Comparison of ENCODE assay signal across 16 cellular contexts in the genomic region with DNA sequence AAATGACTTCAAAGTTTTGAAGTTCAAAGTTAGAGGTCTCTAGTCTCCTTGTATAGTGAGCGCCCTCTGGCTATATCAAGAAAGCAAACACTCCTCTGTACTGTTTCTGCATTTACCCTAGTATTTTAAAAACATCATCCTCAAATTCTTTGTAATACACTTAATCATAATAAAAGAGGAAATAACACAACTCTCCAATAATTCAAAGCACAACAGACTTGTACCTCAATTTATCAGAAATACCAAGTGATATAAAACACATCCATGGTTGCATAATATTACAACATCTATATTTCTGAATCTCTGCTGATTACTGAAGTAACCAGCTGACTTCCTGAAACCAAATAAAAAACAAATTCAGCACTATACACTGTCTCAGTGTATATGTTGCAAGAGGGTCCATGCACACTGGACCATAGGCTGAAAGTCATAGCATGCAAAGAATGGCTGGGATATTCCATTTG. TPM values are rescaled to one million over a fixed set of nuclear protein-coding genes. Genes with fewer than 3 reads are reported as not detected.
DNase-seq lines count a peak whose midpoint lies in the region; ATAC-seq, FAIRE-seq and TF ChIP-seq lines count a peak whose summit lies in the region.
"Had no signal": no experiment of that assay in that cellular context is flagged by ENCODE, and none has a peak within 500 bp of the region (broad histone marks: within the 10 kb centered on the region; RNA-seq: fewer than 3 reads in every experiment).

No MANE protein-coding gene starts in this region.

- TF ChIP-seq EP300 in A549 (IDR thresholded peaks at IDR 0.05): no peak

- no peaks in the 10 kb centered on the region for H3K9me3 ChIP-seq in A549
- H3K9me3 ChIP-seq in HEK293 (ENCODE audit: control insufficient read depth, insufficient read depth, low read depth, low read length): no peaks in the 10 kb centered on the region
- no peaks in the 10 kb centered on the region for H3K9me3 ChIP-seq in body of pancreas
- no peaks in the 10 kb centered on the region for H3K9me3 ChIP-seq in CD4-positive, alpha-beta T cell (ENCODE audit: control insufficient read depth, low read length)
- H3K9me3 ChIP-seq: BLaER1 treated with 17β-estradiol and CSF1 and Interleukin-3, amounts not matched to agents 10 nM and 100 nM had no signal

- no peak overlapping the region for H3K4me3 Mint-ChIP-seq in activated T-helper 1 cell treated with anti-CD3 and anti-CD28 coated beads, Interleukin-12 subunit alpha, Interleukin-12 subunit beta, Interleukin-2, Interleukin-4 antibody, amounts not matched to agents 30 ng/mL and 10 ng/mL and 1 ng/mL, durations not matched to agents 14 hours and 24 hours and 36 hours
- H3K4me3 Mint-ChIP-seq in CD4-positive, alpha-beta T cell: no peak overlapping the region
- H3K4me3 Mint-ChIP-seq: activated CD4-positive, alpha-beta memory T cell treated with anti-CD3 and anti-CD28 coated beads for 36 hours; neural crest cell had no signal

- no peak overlapping the region for H3K27ac Mint-ChIP-seq in activated T-helper 1 cell treated with anti-CD3 and anti-CD28 coated beads, Interleukin-12 subunit alpha, Interleukin-12 subunit beta, Interleukin-2, Interleukin-4 antibody, amounts not matched to agents 30 ng/mL and 10 ng/mL and 1 ng/mL, durations not matched to agents 14 hours and 24 hours and 36 hours
- no peak overlapping the region for H3K27ac Mint-ChIP-seq in CD4-positive, alpha-beta T cell
- H3K27ac Mint-ChIP-seq: activated CD4-positive, alpha-beta memory T cell treated with anti-CD3 and anti-CD28 coated beads for 36 hours; activated naive CD4-positive, alpha-beta T cell treated with anti-CD3 and anti-CD28 coated beads, Interleukin-2, amount 50 U/mL, for 72 hours had no signal

- no peaks in the 10 kb centered on the region for H3K9me3 Mint-ChIP-seq in activated T-helper 1 cell treated with anti-CD3 and anti-CD28 coated beads, Interleukin-12 subunit alpha, Interleukin-12 subunit beta, Interleukin-2, Interleukin-4 antibody, amounts not matched to agents 30 ng/mL and 10 ng/mL and 1 ng/mL, durations not matched to agents 14 hours and 24 hours and 36 hours
- no peaks in the 10 kb centered on the region for H3K9me3 Mint-ChIP-seq in CD4-positive, alpha-beta T cell
- H3K9me3 Mint-ChIP-seq: activated CD4-positive, alpha-beta memory T cell treated with anti-CD3 and anti-CD28 coated beads for 36 hours; activated naive CD4-positive, alpha-beta T cell treated with anti-CD3 and anti-CD28 coated beads, Interleukin-2, amount 50 U/mL, for 72 hours; neural crest cell had no signal

- H3K27ac ChIP-seq in A549 (peak overlapping the region; percentile 45 to 59), HEK293 (ENCODE audit: extremely low read depth, low read depth, low read length) (no peak overlapping the region), body of pancreas (no peak overlapping the region)
- no peak overlapping the region for H3K27ac ChIP-seq in CD4-positive, alpha-beta T cell (ENCODE audit: low read depth, low read length)

- no peaks in the 10 kb centered on the region for H3K27me3 ChIP-seq in body of pancreas
- H3K27me3 ChIP-seq in CD4-positive, alpha-beta T cell (ENCODE audit: control insufficient read depth, insufficient read depth, low read length): no peaks in the 10 kb centered on the region
- H3K27me3 ChIP-seq: BLaER1 treated with 17β-estradiol and CSF1 and Interleukin-3, amounts not matched to agents 10 nM and 100 nM had no signal

- peak; percentile 58 to 61; a peak in 4 of 6 replicates for ATAC-seq in A549
- peak; percentile 51 for ATAC-seq in body of pancreas
- peak; percentile 63 for ATAC-seq in left lobe of liver
- ATAC-seq in CD4-positive, alpha-beta T cell (ENCODE audit: poor library complexity): no peak
- ATAC-seq in esophagus mucosa: no peak
- ATAC-seq: activated naive CD4-positive, alpha-beta T cell treated with anti-CD3 and anti-CD28 coated beads, Interleukin-2, amount 50 U/mL, for 72 hours had no signal

- no peak for DNase-seq in A549 (ENCODE audit: low read depth in 1 of 2, low spot score in 1 of 2)
- no peak for DNase-seq in body of pancreas
- DNase-seq in left lobe of liver (ENCODE audit: low spot score): no peak
- DNase-seq in activated T-helper 1 cell treated with anti-CD3 and anti-CD28 coated beads, Interleukin-12 subunit alpha, Interleukin-12 subunit beta, Interleukin-2, Interleukin-4 antibody, amounts not matched to agents 30 ng/mL and 10 ng/mL and 1 ng/mL, durations not matched to agents 14 hours and 24 hours and 36 hours (ENCODE audit: low spot score): no peak
- no peak for DNase-seq in CD4-positive, alpha-beta T cell
- DNase-seq in activated CD4-positive, alpha-beta T cell treated with anti-CD3 and anti-CD28 coated beads for 48 hours: no peak
- DNase-seq: activated CD4-positive, alpha-beta memory T cell treated with anti-CD3 and anti-CD28 coated beads for 36 hours; effector CD4-positive, alpha-beta T cell; NCI-H69; stimulated activated CD4-positive, alpha-beta T cell treated with anti-CD3 and anti-CD28 coated beads, Interleukin-2, amount 100 ng/mL, for 24 hours; stimulated activated naive CD4-positive, alpha-beta T cell had no signal

- H3K4me2 ChIP-seq in A549: peak overlapping the region; percentile 62

- H3K4me1 ChIP-seq in A549 (peaks cover 96% of the 10 kb centered on the region), HEK293 (ENCODE audit: control insufficient read depth, insufficient read depth, low read length) (peaks cover 18% of the 10 kb centered on the region), body of pancreas (peaks cover 29% of the 10 kb centered on the region)

- peak; percentile 41 to 52; a peak in 4 of 5 replicates for TF ChIP-seq RAD21 in A549 (conservative IDR thresholded peaks at IDR 0.05 in 1 of 2, IDR thresholded peaks at IDR 0.05 in 1 of 2)

- FAIRE-seq in A549 (lab: Jason Lieb, UNC): peak; percentile 18

- peaks cover 0 to 5% of the 10 kb centered on the region in 2 experiments; a peak in 2 of 3 replicates for H3K36me3 ChIP-seq in HEK293 (ENCODE audit: control insufficient read depth in 2 of 2, insufficient read depth in 1 of 2, low read length in 2 of 2)
- H3K36me3 ChIP-seq in body of pancreas (replicated peaks in 1 of 2; ENCODE audit: insufficient read depth in 1 of 2, low read depth in 2 of 2): no peaks in the 10 kb centered on the region
- H3K36me3 ChIP-seq: BLaER1 treated with 17β-estradiol and CSF1 and Interleukin-3, amounts not matched to agents 10 nM and 100 nM had no signal

- H3K4me1 Mint-ChIP-seq in activated T-helper 1 cell treated with anti-CD3 and anti-CD28 coated beads, Interleukin-12 subunit alpha, Interleukin-12 subunit beta, Interleukin-2, Interleukin-4 antibody, amounts not matched to agents 30 ng/mL and 10 ng/mL and 1 ng/mL, durations not matched to agents 14 hours and 24 hours and 36 hours (ENCODE audit: low read depth): no peaks in the 10 kb centered on the region
- H3K4me1 Mint-ChIP-seq in CD4-positive, alpha-beta T cell (ENCODE audit: low read depth): no peaks in the 10 kb centered on the region

- WGBS in A549 (ENCODE audit: missing lambda C conversion rate): 53% methylated on average over 1 of the region's 1 CpG
- 52 to 53% methylated on average over 1 of the region's 1 CpG for WGBS in body of pancreas, 2 donors

- CTCF ChIA-PET in A549 (lab: Yijun Ruan, JAX) (interaction anchor here (1.1 to 3.8 kb wide), 4 partner anchors 8 to 87 kb away, joined by 3 to 19 read pairs (median 6); partner anchors contain the start of gene PLOD2), HEK293 (lab: Yijun Ruan, JAX) (interaction anchor here (0.7 to 1.9 kb wide), 2 partner anchors 23 to 83 kb away, joined by 4 read pairs; no protein-coding TSS in a partner anchor)
- CTCF ChIA-PET in CD4-positive, alpha-beta T cell (lab: Charles Lee): no interaction called here

- no peaks in the 10 kb centered on the region for H3K36me3 Mint-ChIP-seq in activated T-helper 1 cell treated with anti-CD3 and anti-CD28 coated beads, Interleukin-12 subunit alpha, Interleukin-12 subunit beta, Interleukin-2, Interleukin-4 antibody, amounts not matched to agents 30 ng/mL and 10 ng/mL and 1 ng/mL, durations not matched to agents 14 hours and 24 hours and 36 hours (ENCODE audit: low read depth)
- H3K36me3 Mint-ChIP-seq in CD4-positive, alpha-beta T cell (ENCODE audit: low read depth): no peaks in the 10 kb centered on the region
- H3K36me3 Mint-ChIP-seq: activated CD4-positive, alpha-beta memory T cell treated with anti-CD3 and anti-CD28 coated beads for 36 hours; activated naive CD4-positive, alpha-beta T cell treated with anti-CD3 and anti-CD28 coated beads, Interleukin-2, amount 50 U/mL, for 72 hours had no signal

- POLR2A ChIA-PET in A549 (lab: Yijun Ruan, JAX): no interaction called here
- POLR2A ChIA-PET in HEK293 (lab: Yijun Ruan, JAX): no interaction called here
- POLR2A ChIA-PET in CD4-positive, alpha-beta T cell (lab: Charles Lee): no interaction called here

- no peak overlapping the region for H3K4me3 ChIP-seq in A549
- no peak overlapping the region for H3K4me3 ChIP-seq in HEK293 (ENCODE audit: low read depth, low read length)
- H3K4me3 ChIP-seq in body of pancreas: no peak overlapping the region
- H3K4me3 ChIP-seq: BLaER1 treated with 17β-estradiol and CSF1 and Interleukin-3, amounts not matched to agents 10 nM and 100 nM had no signal

- no peak for TF ChIP-seq POLR2A in A549 (IDR thresholded peaks at IDR 0.05; ENCODE audit: low read length)
- TF ChIP-seq POLR2A in body of pancreas (IDR thresholded peaks at IDR 0.05): no peak

- H3K27me3 Mint-ChIP-seq in activated T-helper 1 cell treated with anti-CD3 and anti-CD28 coated beads, Interleukin-12 subunit alpha, Interleukin-12 subunit beta, Interleukin-2, Interleukin-4 antibody, amounts not matched to agents 30 ng/mL and 10 ng/mL and 1 ng/mL, durations not matched to agents 14 hours and 24 hours and 36 hours (ENCODE audit: insufficient read depth): peaks cover under 1% of the 10 kb centered on the region
- H3K27me3 Mint-ChIP-seq in CD4-positive, alpha-beta T cell: no peaks in the 10 kb centered on the region

- intact Hi-C loops in body of pancreas (cut with DNase I): no loop called here
- intact Hi-C loops in activated T-helper 1 cell treated with anti-CD3 and anti-CD28 coated beads, Interleukin-12 subunit alpha, Interleukin-12 subunit beta, Interleukin-2, Interleukin-4 antibody, amounts not matched to agents 30 ng/mL and 10 ng/mL and 1 ng/mL, durations not matched to agents 14 hours and 24 hours and 36 hours (cut with micrococcal nuclease): no loop called here
- intact Hi-C loops in CD4-positive, alpha-beta T cell (cut with DNase I, micrococcal nuclease): no loop called here

- TF ChIP-seq CTCF in A549 (IDR thresholded peaks at IDR 0.05) (peak; percentile 52), HEK293 (tag by site-specific recombination; IDR thresholded peaks at IDR 0.05) (no peak), body of pancreas (IDR thresholded peaks at IDR 0.05) (peak in 6 of 7 experiments; percentile 9 to 40 (median 30))
- TF ChIP-seq CTCF in CD4-positive, alpha-beta T cell (IDR thresholded peaks at IDR 0.05): no peak

RNA-seq across cellular contexts. Expression of gene PLOD2, which starts 12.5 kb away (rescaled TPM):
- polyA plus RNA-seq in A549 (2011; rRNA removed) (161 and 174 TPM in 2 replicates), A549 (2017; fragmentation: RNase III; extraction: RNeasy Plus Mini Kit Qiagen cat#74134 plus additional on column Dnase treatment) (159 to 184 TPM (median 171 TPM) in 3 replicates)
- 20.1 and 22.2 TPM in 2 replicates for polyA plus RNA-seq in A549 (2012; cell fraction: cytosol; rRNA removed)
- 20.3 and 34.8 TPM in 2 replicates for polyA plus RNA-seq in A549 (2012; cell fraction: nucleus; rRNA removed)
- 45.9 and 46.7 TPM in 2 replicates for polyA minus RNA-seq in A549 (2011; rRNA and poly(A)+ RNA removed)
- total RNA-seq in body of pancreas (10 to 100 TPM; 16.8 to 24.4 TPM), left lobe of liver (25.7 TPM), esophagus mucosa (14.5 TPM)
- 1.4 and 2.0 TPM in 2 replicates for total RNA-seq in activated T-helper 1 cell treated with anti-CD3 and anti-CD28 coated beads, Interleukin-12 subunit alpha, Interleukin-12 subunit beta, Interleukin-2, Interleukin-4 antibody, amounts not matched to agents 30 ng/mL and 10 ng/mL and 1 ng/mL, durations not matched to agents 14 hours and 24 hours and 36 hours
- not detected for total RNA-seq in CD4-positive, alpha-beta T cell

Comparison
In these comparisons a context has a peak if more than half of its experiments do, and no peak if none do; other contexts are left out.
1. ATAC-seq: peak in A549 (2 of 2), body of pancreas (single experiment) and left lobe of liver (single experiment); none in CD4-positive, alpha-beta T cell (single experiment) and esophagus mucosa (single experiment).
2. H3K27ac ChIP-seq: peak in A549 (2 of 2); none in HEK293 (single experiment), body of pancreas (0 of 4) and CD4-positive, alpha-beta T cell (single experiment).
3. CTCF ChIP-seq: peak in A549 (single experiment) and body of pancreas (6 of 7); none in HEK293 (single experiment) and CD4-positive, alpha-beta T cell (single experiment).
4. Of the 5 proteins assayed by ChIP-seq in both HEK293 and A549: peak only in HEK293: none; only in A549: CTCF; in both: none; in neither: 4.